In genomic region chr2:220077488-220077887, GRCh38 we compare ENCODE assay signal across 12 cellular contexts.
DNase-seq lines count a peak whose midpoint lies in the region; ATAC-seq and TF ChIP-seq lines count a peak whose summit lies in the region.
"Had no signal": no experiment of that assay in that cellular context is flagged by ENCODE, and none has a peak within 500 bp of the region (broad histone marks: within the 10 kb centered on the region; RNA-seq: fewer than 3 reads in every experiment).

No MANE protein-coding gene starts in this region.

- H3K79me2 ChIP-seq in hepatocyte = no peaks in the 10 kb centered on the region

- H3K4me1 ChIP-seq in breast epithelium (peaks cover 5 to 8% of the 10 kb centered on the region in 2 donors), hepatocyte (ENCODE audit: insufficient read depth) (peaks cover 5% of the 10 kb centered on the region), thoracic aorta (ENCODE audit: control insufficient read depth in 1 of 2, low read depth in 2 of 2) (peaks cover 5 to 47% of the 10 kb centered on the region in 2 donors)
- H3K4me1 ChIP-seq: left lung, uterus had no signal

- H3K27me3 Mint-ChIP-seq in HFFc6 (ENCODE audit: insufficient read depth) = peaks cover 4% of the 10 kb centered on the region

- intact Hi-C loops in breast epithelium (cut with DNase I; ENCODE audit: low total_unique reads) = no loop called here

- peak; percentile 60 for DNase-seq in HFFc6
- no peak for DNase-seq in breast epithelium (ENCODE audit: low spot score in 2 of 2)
- DNase-seq in hepatocyte (ENCODE audit: low spot score) = peak; percentile 26
- DNase-seq in thoracic aorta (ENCODE audit: low spot score) = no peak
- DNase-seq in HuH-7 (ENCODE audit: low spot score) = no peak
- no peak for DNase-seq in DMS53 treated with DMSO at 0.1 percent for 48 hours (lab: John Stamatoyannopoulos, UW; ENCODE audit: unreplicated experiment)
- DNase-seq: DMS79, left lung, NCI-H1930, uterus had no signal

- H3K4me3 ChIP-seq in breast epithelium (peak overlapping the region in 2 of 3 donors; percentile 19 to 39), hepatocyte (no peak overlapping the region), thoracic aorta (peak overlapping the region; percentile 49)
- H3K4me3 ChIP-seq: left lung, uterus had no signal

- H3K4me1 Mint-ChIP-seq in HFFc6 (ENCODE audit: low read depth) = peaks cover 38% of the 10 kb centered on the region

- no peaks in the 10 kb centered on the region for H3K36me3 ChIP-seq in breast epithelium
- no peaks in the 10 kb centered on the region for H3K36me3 ChIP-seq in hepatocyte (replicated peaks; ENCODE audit: insufficient read depth, low read depth)
- no peaks in the 10 kb centered on the region for H3K36me3 ChIP-seq in thoracic aorta
- H3K36me3 ChIP-seq: left lung, uterus had no signal

- peak overlapping the region; percentile 94 for H3K27ac Mint-ChIP-seq in HFFc6

- no peaks in the 10 kb centered on the region for H4K20me1 ChIP-seq in hepatocyte (ENCODE audit: insufficient read depth, poor library complexity, severe bottlenecking)

- H3K36me3 Mint-ChIP-seq in HFFc6 (ENCODE audit: low read depth) = peaks cover 4% of the 10 kb centered on the region; the same call in 1 of the 2 replicates

- H2AFZ ChIP-seq in hepatocyte = no peak overlapping the region

- no peaks in the 10 kb centered on the region for H3K9me3 ChIP-seq in breast epithelium
- no peaks in the 10 kb centered on the region for H3K9me3 ChIP-seq in hepatocyte (ENCODE audit: low read depth)
- H3K9me3 ChIP-seq in thoracic aorta = no peaks in the 10 kb centered on the region
- H3K9me3 ChIP-seq: left lung, uterus had no signal

- peak overlapping the region; percentile 73 to 88 for H3K27ac ChIP-seq in breast epithelium
- H3K27ac ChIP-seq in hepatocyte = peak overlapping the region; percentile 10
- H3K27ac ChIP-seq in thoracic aorta = peak overlapping the region; percentile 78 to 85
- H3K27ac ChIP-seq: left lung had no signal

- no peak for TF ChIP-seq CTCF in HFFc6 (IDR thresholded peaks at IDR 0.05)
- no peak for TF ChIP-seq CTCF in breast epithelium (IDR thresholded peaks at IDR 0.05)
- TF ChIP-seq CTCF in hepatocyte (IDR thresholded peaks at IDR 0.05; ENCODE audit: poor library complexity) = no peak
- no peak for TF ChIP-seq CTCF in thoracic aorta (IDR thresholded peaks at IDR 0.05)

- H3K27me3 ChIP-seq in breast epithelium = no peaks in the 10 kb centered on the region
- peaks cover 4% of the 10 kb centered on the region for H3K27me3 ChIP-seq in hepatocyte
- H3K27me3 ChIP-seq in thoracic aorta (replicated peaks; ENCODE audit: insufficient read depth) = no peaks in the 10 kb centered on the region
- H3K27me3 ChIP-seq: uterus had no signal

- ATAC-seq in thoracic aorta (ENCODE audit: insufficient number of reproducible peaks, low FRiP score, low read depth) (peak; percentile 54), HG03469 (IDR thresholded peaks at IDR 0.05; ENCODE audit: unreplicated experiment) (no peak), GM18519 (IDR thresholded peaks at IDR 0.05; ENCODE audit: low FRiP score, unreplicated experiment) (no peak)
- ATAC-seq: left lung had no signal

- TF ChIP-seq POLR2A in breast epithelium (IDR thresholded peaks at IDR 0.05) = no peak

- peak overlapping the region; percentile 76 for H3K4me3 Mint-ChIP-seq in HFFc6

- H3K9me3 Mint-ChIP-seq in HFFc6 = no peaks in the 10 kb centered on the region

- WGBS in hepatocyte (ENCODE audit: low lambda C conversion rate, missing lambda C conversion rate) = 20% methylated on average over 6 of the region's 6 CpGs

- peak overlapping the region; percentile 10 for H3K4me2 ChIP-seq in hepatocyte

- H3K9me2 ChIP-seq in hepatocyte (replicated peaks; ENCODE audit: insufficient read depth) = no peaks in the 10 kb centered on the region

Comparison
In these comparisons a context has a peak if more than half of its experiments do, and no peak if none do; other contexts are left out.
1. DNase-seq: peak in HFFc6 (single experiment) and hepatocyte (single experiment); none in breast epithelium (0 of 2), thoracic aorta (single experiment), HuH-7 (single experiment) and DMS53 treated with DMSO at 0.1 percent for 48 hours (single experiment).
2. H3K27ac ChIP-seq: peak in every context shown above with its lines; median percentile 82 in thoracic aorta; 80 in breast epithelium; 10 in hepatocyte.